ENCODE assay signal across 8 cellular contexts in genomic region chr20:59403261-59403961, GRCh38.
A peak's percentile ranks its signal among the peaks of the same experiment; 100 is the strongest.
DNase-seq lines count a peak whose midpoint lies in the region; ATAC-seq, FAIRE-seq and TF ChIP-seq lines count a peak whose summit lies in the region.

No MANE protein-coding gene starts in this region.

- peak; percentile 76 to 77 for ATAC-seq in natural killer cell treated with Interleukin-12 subunit alpha and Interleukin-12 subunit beta and Interleukin-15 and Interleukin-18, amount 100 ng/mL, for 72 hours

- H3K27me3 Mint-ChIP-seq in natural killer cell treated with Interleukin-12 subunit alpha and Interleukin-12 subunit beta and Interleukin-15 and Interleukin-18, amount 100 ng/mL, for 72 hours, result peaks cover 16 to 20% of the 10 kb centered on the region in 2 donors

- H3K4me1 Mint-ChIP-seq in natural killer cell treated with Interleukin-12 subunit alpha and Interleukin-12 subunit beta and Interleukin-15 and Interleukin-18, amount 100 ng/mL, for 72 hours (ENCODE audit: low read depth in 2 of 2), result no peaks in the 10 kb centered on the region

- no peak for TF ChIP-seq POLR2A in GM12892 (IDR thresholded peaks at IDR 0.05; ENCODE audit: low read depth, low read length)
- TF ChIP-seq POLR2A in erythroblast (IDR thresholded peaks at IDR 0.05; ENCODE audit: low read length), result no peak

- no peaks in the 10 kb centered on the region for H3K36me3 Mint-ChIP-seq in natural killer cell treated with Interleukin-12 subunit alpha and Interleukin-12 subunit beta and Interleukin-15 and Interleukin-18, amount 100 ng/mL, for 72 hours

- H3K4me3 Mint-ChIP-seq in natural killer cell treated with Interleukin-12 subunit alpha and Interleukin-12 subunit beta and Interleukin-15 and Interleukin-18, amount 100 ng/mL, for 72 hours, result no peak overlapping the region

- DNase-seq in GM12892 (ENCODE audit: insufficient read length) (peak; percentile 74), NCI-H226 (peak; percentile 13), activated T-cell treated with anti-CD3 and anti-CD28 coated beads for 1 hour (ENCODE audit: low read depth) (peak; percentile 68), erythroblast (lab: John Stamatoyannopoulos, UW) (peak; percentile 28 to 50), GF-D8 (lab: John Stamatoyannopoulos, UW) (no peak), NCI-H2081 treated with DMSO at 0.1 percent for 48 hours (lab: John Stamatoyannopoulos, UW) (no peak)
- no peak for DNase-seq in natural killer cell treated with Interleukin-12 subunit alpha and Interleukin-12 subunit beta and Interleukin-15 and Interleukin-18, amount 100 ng/mL, for 72 hours (ENCODE audit: low spot score)
- DNase-seq in stimulated activated naive CD4-positive, alpha-beta T cell treated with Interleukin-2 at 50 U/mL for 16 hours (lab: John Stamatoyannopoulos, UW), result peak; percentile 51

- H3K9me3 Mint-ChIP-seq in natural killer cell treated with Interleukin-12 subunit alpha and Interleukin-12 subunit beta and Interleukin-15 and Interleukin-18, amount 100 ng/mL, for 72 hours, result no peaks in the 10 kb centered on the region

- FAIRE-seq in GM12892 (lab: Jason Lieb, UNC), result peak; percentile 36

- no peak overlapping the region for H3K27ac Mint-ChIP-seq in natural killer cell treated with Interleukin-12 subunit alpha and Interleukin-12 subunit beta and Interleukin-15 and Interleukin-18, amount 100 ng/mL, for 72 hours

Comparison
In these comparisons a context has a peak if more than half of its experiments do, and no peak if none do; other contexts are left out.
1. DNase-seq: peak in GM12892 (single experiment), NCI-H226 (single experiment), activated T-cell treated with anti-CD3 and anti-CD28 coated beads for 1 hour (single experiment), erythroblast (2 of 2) and stimulated activated naive CD4-positive, alpha-beta T cell treated with Interleukin-2 at 50 U/mL for 16 hours (single experiment); none in natural killer cell treated with Interleukin-12 subunit alpha and Interleukin-12 subunit beta and Interleukin-15 and Interleukin-18, amount 100 ng/mL, for 72 hours (single experiment), GF-D8 (single experiment) and NCI-H2081 treated with DMSO at 0.1 percent for 48 hours (single experiment).